In the genomic region with DNA sequence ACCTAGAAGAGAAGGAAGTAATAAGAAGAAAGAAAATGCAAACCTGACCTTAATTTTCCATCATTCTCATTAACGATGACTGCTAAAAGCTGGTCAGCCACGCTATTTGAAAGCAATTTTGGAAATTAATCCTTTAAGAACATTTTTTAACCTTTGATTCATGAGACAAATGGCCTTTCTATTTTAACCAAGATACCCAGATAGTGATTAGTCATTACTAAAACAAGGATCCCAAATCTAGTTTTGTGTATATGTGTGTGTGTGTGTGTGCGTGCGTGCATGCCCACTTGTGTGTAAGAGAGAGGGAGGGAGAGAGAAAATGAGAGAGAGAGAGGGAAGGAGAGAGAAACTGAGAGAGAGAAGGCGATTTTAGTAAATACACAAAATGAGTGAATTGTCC, we compare ENCODE assay signal across 21 cellular contexts.
"Had no signal": no experiment of that assay in that cellular context is flagged by ENCODE, and none has a peak within 500 bp of the region (broad histone marks: within the 10 kb centered on the region; RNA-seq: fewer than 3 reads in every experiment).

No MANE protein-coding gene starts in this region.

- H3K9me3 Mint-ChIP-seq: IgD-negative memory B cell had no signal

- H3K27ac Mint-ChIP-seq: IgD-negative memory B cell had no signal

- H3K9ac ChIP-seq: KMS-11 had no signal

- H3K4me2 ChIP-seq: KMS-11 had no signal

- H3K4me3 Mint-ChIP-seq: IgD-negative memory B cell had no signal

- DNase-seq: Kasumi-1, MV-4-11, NCI-H1048, NCI-H1105, NCI-H1417, NCI-H1436 treated with DMSO at 0.1 percent for 48 hours, NCI-H1694, NCI-H187 treated with DMSO at 0.1 percent for 48 hours, NCI-H2029 treated with DMSO at 0.1 percent for 48 hours, NCI-H2171 treated with DMSO at 0.1 percent for 48 hours, NCI-H345, NCI-H446 treated with DMSO at 0.1 percent for 48 hours, NCI-H510A treated with DMSO at 0.1 percent for 48 hours, NCI-H526, NCI-H748 treated with DMSO at 0.1 percent for 48 hours, SHP77 had no signal

- H3K27me3 Mint-ChIP-seq: IgD-negative memory B cell had no signal

- H3K27ac ChIP-seq: HL-60, KMS-11, RWPE1 had no signal

- H3K4me3 ChIP-seq: K562 had no signal
